9 cellular contexts compared by ENCODE assay signal in the genomic region with DNA sequence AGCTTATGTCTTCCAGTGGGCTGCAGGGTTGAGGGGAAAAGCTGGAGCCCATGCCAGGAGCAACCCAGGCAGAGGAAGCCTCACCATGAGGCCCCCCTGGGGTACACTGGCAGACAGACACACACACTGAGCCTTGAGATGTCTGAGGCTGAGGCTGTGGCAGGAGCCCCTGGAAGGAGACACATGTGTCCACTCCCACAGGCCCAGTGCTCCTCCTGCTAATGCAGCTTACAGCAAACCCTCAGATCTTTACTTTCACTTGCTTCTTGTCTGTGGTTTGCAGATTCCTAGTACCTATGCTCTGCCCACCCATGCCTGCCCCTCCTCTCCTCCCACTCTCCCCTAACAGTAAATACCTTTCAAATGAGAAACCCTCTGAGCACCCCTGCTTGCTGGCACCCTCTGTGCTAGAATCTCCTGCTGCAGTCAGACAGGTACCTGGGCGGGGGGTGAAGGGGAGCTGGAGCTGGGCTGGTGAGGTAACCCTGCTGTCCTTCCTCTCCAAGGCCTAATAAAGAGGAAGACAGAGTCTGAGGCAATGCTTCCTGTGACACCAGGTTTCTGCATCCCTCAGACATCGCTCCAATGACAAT.
DNase-seq lines count a peak whose midpoint lies in the region; ATAC-seq, FAIRE-seq and TF ChIP-seq lines count a peak whose summit lies in the region.
"Had no signal": no experiment of that assay in that cellular context is flagged by ENCODE, and none has a peak within 500 bp of the region (broad histone marks: within the 10 kb centered on the region; RNA-seq: fewer than 3 reads in every experiment).

No MANE protein-coding gene starts in this region.

- DNase-seq in NCI-H2107 treated with DMSO at 0.1 percent for 48 hours (lab: John Stamatoyannopoulos, UW; ENCODE audit: unreplicated experiment) (peak; percentile 55), NCI-H2107 (lab: John Stamatoyannopoulos, UW) (no peak), RCC 7860 (ENCODE audit: low spot score) (peak; percentile 12), caudate nucleus (lab: John Stamatoyannopoulos, UW) (peak in 28 of 61 donors; percentile 16 to 78 (median 57)), type B pancreatic cell (ENCODE audit: extremely low spot score, unreplicated experiment) (no peak), iPS-NIHi7 (ENCODE audit: extremely low spot score) (no peak)
- DNase-seq in stimulated activated CD8-positive, alpha-beta memory T cell treated with anti-CD3 and anti-CD28 coated beads, Interleukin-7, amount 100 ng/mL, for 4 hours (ENCODE audit: low read depth in 2 of 2), result peak; percentile 38 to 40
- DNase-seq: NCI-H1092 had no signal

- ATAC-seq in GM19324 (IDR thresholded peaks at IDR 0.05; ENCODE audit: low FRiP score, unreplicated experiment), result no peak

- no peak for FAIRE-seq in RCC 7860 (lab: Jason Lieb, UNC)

- peaks cover 37% of the 10 kb centered on the region for H3K4me1 Mint-ChIP-seq in type B pancreatic cell (ENCODE audit: unreplicated experiment)

- H3K36me3 Mint-ChIP-seq in type B pancreatic cell, result no peaks in the 10 kb centered on the region

- no peak overlapping the region for H3K27ac Mint-ChIP-seq in type B pancreatic cell

- TF ChIP-seq CTCF in type B pancreatic cell (conservative IDR thresholded peaks at IDR 0.05), result no peak

- no peaks in the 10 kb centered on the region for H3K27me3 Mint-ChIP-seq in type B pancreatic cell

- peaks cover 7% of the 10 kb centered on the region for H3K9me3 Mint-ChIP-seq in type B pancreatic cell

- no peak overlapping the region for H3K4me3 Mint-ChIP-seq in type B pancreatic cell

- H3K27ac ChIP-seq in caudate nucleus (ENCODE audit: low read depth, low read length), result peak overlapping the region; percentile 99

Comparison
In these comparisons a context has a peak if more than half of its experiments do, and no peak if none do; other contexts are left out.
1. DNase-seq: peak in NCI-H2107 treated with DMSO at 0.1 percent for 48 hours (single experiment), RCC 7860 (single experiment) and stimulated activated CD8-positive, alpha-beta memory T cell treated with anti-CD3 and anti-CD28 coated beads, Interleukin-7, amount 100 ng/mL, for 4 hours (2 of 2); none in NCI-H2107 (single experiment), type B pancreatic cell (single experiment) and iPS-NIHi7 (single experiment).